ENCODE assay signal across 15 cellular contexts in genomic region chrX:135981662-135982061, GRCh38. TPM values are rescaled to one million over a fixed set of nuclear protein-coding genes. Genes with fewer than 3 reads are reported as not detected.
DNase-seq lines count a peak whose midpoint lies in the region; ATAC-seq and TF ChIP-seq lines count a peak whose summit lies in the region.
"Had no signal": no experiment of that assay in that cellular context is flagged by ENCODE, and none has a peak within 500 bp of the region (broad histone marks: within the 10 kb centered on the region; RNA-seq: fewer than 3 reads in every experiment).

No MANE protein-coding gene starts in this region.

- ATAC-seq in activated T-cell treated with anti-CD3 and anti-CD28 coated beads, Interleukin-2, amount 50 U/mL, for 72 hours (replicated peaks in 1 of 2) = no peak
- ATAC-seq in GM19455 (IDR thresholded peaks at IDR 0.05; ENCODE audit: unreplicated experiment) = no peak

- no peak overlapping the region for H3K4me2 ChIP-seq in hepatocyte

- peak overlapping the region; percentile 79 for H3K27ac Mint-ChIP-seq in activated T-cell treated with anti-CD3 and anti-CD28 coated beads, Interleukin-2, amount 50 U/mL, for 72 hours
- H3K27ac Mint-ChIP-seq in activated T-helper 1 cell treated with anti-CD3 and anti-CD28 coated beads, Interleukin-12 subunit alpha, Interleukin-12 subunit beta, Interleukin-2, Interleukin-4 antibody, amounts not matched to agents 30 ng/mL and 10 ng/mL and 1 ng/mL, durations not matched to agents 14 hours and 24 hours and 36 hours = no peak overlapping the region
- H3K27ac Mint-ChIP-seq: H9 had no signal

- H3K4me1 ChIP-seq in hepatocyte (ENCODE audit: insufficient read depth) = no peaks in the 10 kb centered on the region

- H3K9me3 Mint-ChIP-seq in activated T-cell treated with anti-CD3 and anti-CD28 coated beads, Interleukin-2, amount 50 U/mL, for 72 hours = no peaks in the 10 kb centered on the region
- no peaks in the 10 kb centered on the region for H3K9me3 Mint-ChIP-seq in activated T-helper 1 cell treated with anti-CD3 and anti-CD28 coated beads, Interleukin-12 subunit alpha, Interleukin-12 subunit beta, Interleukin-2, Interleukin-4 antibody, amounts not matched to agents 30 ng/mL and 10 ng/mL and 1 ng/mL, durations not matched to agents 14 hours and 24 hours and 36 hours

- H3K27ac ChIP-seq in hepatocyte = no peak overlapping the region

- peaks cover 44% of the 10 kb centered on the region for H3K27me3 Mint-ChIP-seq in activated T-cell treated with anti-CD3 and anti-CD28 coated beads, Interleukin-2, amount 50 U/mL, for 72 hours (ENCODE audit: low read depth)
- no peaks in the 10 kb centered on the region for H3K27me3 Mint-ChIP-seq in activated T-helper 1 cell treated with anti-CD3 and anti-CD28 coated beads, Interleukin-12 subunit alpha, Interleukin-12 subunit beta, Interleukin-2, Interleukin-4 antibody, amounts not matched to agents 30 ng/mL and 10 ng/mL and 1 ng/mL, durations not matched to agents 14 hours and 24 hours and 36 hours (ENCODE audit: insufficient read depth)

- no peaks in the 10 kb centered on the region for H3K36me3 ChIP-seq in hepatocyte (replicated peaks; ENCODE audit: insufficient read depth, low read depth)

- H3K4me3 Mint-ChIP-seq in activated T-cell treated with anti-CD3 and anti-CD28 coated beads, Interleukin-2, amount 50 U/mL, for 72 hours = no peak overlapping the region
- H3K4me3 Mint-ChIP-seq in activated T-helper 1 cell treated with anti-CD3 and anti-CD28 coated beads, Interleukin-12 subunit alpha, Interleukin-12 subunit beta, Interleukin-2, Interleukin-4 antibody, amounts not matched to agents 30 ng/mL and 10 ng/mL and 1 ng/mL, durations not matched to agents 14 hours and 24 hours and 36 hours = no peak overlapping the region
- H3K4me3 Mint-ChIP-seq: H9 had no signal

- no peaks in the 10 kb centered on the region for H3K79me2 ChIP-seq in hepatocyte

- no peaks in the 10 kb centered on the region for H4K20me1 ChIP-seq in hepatocyte (ENCODE audit: insufficient read depth, poor library complexity, severe bottlenecking)

- no peak for TF ChIP-seq CTCF in hepatocyte (IDR thresholded peaks at IDR 0.05; ENCODE audit: poor library complexity)

- no peak overlapping the region for H3K4me3 ChIP-seq in hepatocyte

- H3K27me3 ChIP-seq in hepatocyte = no peaks in the 10 kb centered on the region

- no peak for DNase-seq in activated T-cell treated with anti-CD3 and anti-CD28 coated beads, Interleukin-2, amount 50 U/mL, for 72 hours
- DNase-seq in activated T-cell treated with anti-CD3 and anti-CD28 coated beads, Interleukin-2, amount 50 U/mL, for 48 hours = no peak
- DNase-seq in amniotic epithelial cell (ENCODE audit: low read depth) (peak; percentile 44), hepatocyte (ENCODE audit: low spot score) (peak; percentile 22), iPS-NIHi7 (ENCODE audit: extremely low spot score) (no peak), NCI-H524 treated with DMSO at 0.1 percent for 48 hours (lab: John Stamatoyannopoulos, UW) (no peak)
- DNase-seq in activated T-helper 1 cell treated with anti-CD3 and anti-CD28 coated beads, Interleukin-12 subunit alpha, Interleukin-12 subunit beta, Interleukin-2, Interleukin-4 antibody, amounts not matched to agents 30 ng/mL and 10 ng/mL and 1 ng/mL, durations not matched to agents 14 hours and 24 hours and 36 hours (ENCODE audit: low spot score) = no peak
- DNase-seq: DMS79 treated with DMSO at 0.1 percent for 48 hours, H9, NCI-H1694, NCI-H2107, NCI-H774, SIG-M5 had no signal

- no peak overlapping the region for H2AFZ ChIP-seq in hepatocyte

- intact Hi-C loops in activated T-helper 1 cell treated with anti-CD3 and anti-CD28 coated beads, Interleukin-12 subunit alpha, Interleukin-12 subunit beta, Interleukin-2, Interleukin-4 antibody, amounts not matched to agents 30 ng/mL and 10 ng/mL and 1 ng/mL, durations not matched to agents 14 hours and 24 hours and 36 hours (cut with micrococcal nuclease) = no loop called here

- H3K9me2 ChIP-seq in hepatocyte (replicated peaks; ENCODE audit: insufficient read depth) = no peaks in the 10 kb centered on the region

- peaks cover 37% of the 10 kb centered on the region for H3K4me1 Mint-ChIP-seq in activated T-cell treated with anti-CD3 and anti-CD28 coated beads, Interleukin-2, amount 50 U/mL, for 72 hours (ENCODE audit: low read depth)
- peaks cover 42% of the 10 kb centered on the region for H3K4me1 Mint-ChIP-seq in activated T-helper 1 cell treated with anti-CD3 and anti-CD28 coated beads, Interleukin-12 subunit alpha, Interleukin-12 subunit beta, Interleukin-2, Interleukin-4 antibody, amounts not matched to agents 30 ng/mL and 10 ng/mL and 1 ng/mL, durations not matched to agents 14 hours and 24 hours and 36 hours (ENCODE audit: low read depth)

- peaks cover 0 to 2% of the 10 kb centered on the region in 2 donors for H3K36me3 Mint-ChIP-seq in activated T-cell treated with anti-CD3 and anti-CD28 coated beads, Interleukin-2, amount 50 U/mL, for 72 hours (ENCODE audit: insufficient read depth in 2 of 2)
- H3K36me3 Mint-ChIP-seq in activated T-helper 1 cell treated with anti-CD3 and anti-CD28 coated beads, Interleukin-12 subunit alpha, Interleukin-12 subunit beta, Interleukin-2, Interleukin-4 antibody, amounts not matched to agents 30 ng/mL and 10 ng/mL and 1 ng/mL, durations not matched to agents 14 hours and 24 hours and 36 hours (ENCODE audit: low read depth) = no peaks in the 10 kb centered on the region
- H3K36me3 Mint-ChIP-seq: CD14-positive monocyte had no signal

- no peaks in the 10 kb centered on the region for H3K9me3 ChIP-seq in hepatocyte (ENCODE audit: low read depth)

RNA-seq across cellular contexts. Expression of gene SLC9A6, which starts 3.6 kb away (rescaled TPM):
- total RNA-seq in activated T-cell treated with anti-CD3 and anti-CD28 coated beads, Interleukin-2, amount 50 U/mL, for 72 hours = 10 to 100 TPM; 11.4 to 12.2 TPM
- 12.8 and 21.6 TPM in 2 replicates for total RNA-seq in hepatocyte
- 9.6 and 11.2 TPM in 2 replicates for polyA plus RNA-seq in hepatocyte
- total RNA-seq in activated T-helper 1 cell treated with anti-CD3 and anti-CD28 coated beads, Interleukin-12 subunit alpha, Interleukin-12 subunit beta, Interleukin-2, Interleukin-4 antibody, amounts not matched to agents 30 ng/mL and 10 ng/mL and 1 ng/mL, durations not matched to agents 14 hours and 24 hours and 36 hours = 12.7 and 13.4 TPM in 2 replicates

RNA-seq across cellular contexts. Expression of gene MMGT1, which starts 7.9 kb away (rescaled TPM):
- total RNA-seq in activated T-cell treated with anti-CD3 and anti-CD28 coated beads, Interleukin-2, amount 50 U/mL, for 72 hours = 10 to 100 TPM; 20.1 to 21.7 TPM
- total RNA-seq in hepatocyte = 20.7 and 25.1 TPM in 2 replicates
- 10.2 and 11.9 TPM in 2 replicates for polyA plus RNA-seq in hepatocyte
- 25.2 and 26.4 TPM in 2 replicates for total RNA-seq in activated T-helper 1 cell treated with anti-CD3 and anti-CD28 coated beads, Interleukin-12 subunit alpha, Interleukin-12 subunit beta, Interleukin-2, Interleukin-4 antibody, amounts not matched to agents 30 ng/mL and 10 ng/mL and 1 ng/mL, durations not matched to agents 14 hours and 24 hours and 36 hours

Comparison
In these comparisons a context has a peak if more than half of its experiments do, and no peak if none do; other contexts are left out.
1. DNase-seq: peak in amniotic epithelial cell (single experiment) and hepatocyte (single experiment); none in activated T-cell treated with anti-CD3 and anti-CD28 coated beads, Interleukin-2, amount 50 U/mL, for 72 hours (0 of 2), activated T-cell treated with anti-CD3 and anti-CD28 coated beads, Interleukin-2, amount 50 U/mL, for 48 hours (0 of 2), iPS-NIHi7 (single experiment), activated T-helper 1 cell treated with anti-CD3 and anti-CD28 coated beads, Interleukin-12 subunit alpha, Interleukin-12 subunit beta, Interleukin-2, Interleukin-4 antibody, amounts not matched to agents 30 ng/mL and 10 ng/mL and 1 ng/mL, durations not matched to agents 14 hours and 24 hours and 36 hours (single experiment) and NCI-H524 treated with DMSO at 0.1 percent for 48 hours (single experiment).